In genomic region chr11:28107726-28108618, GRCh38 we compare ENCODE assay signal across 8 cellular contexts. TPM values are rescaled to one million over a fixed set of nuclear protein-coding genes. Genes with fewer than 3 reads are reported as not detected.
DNase-seq lines count a peak whose midpoint lies in the region; TF ChIP-seq lines count a peak whose summit lies in the region.

Gene KIF18A (minus strand): TSS chr11:28108156. CDS start chr11:28097947, 10,209 bp downstream.
Gene METTL15 (plus strand): TSS chr11:28108388. CDS start chr11:28113335, 4,947 bp downstream.

- peaks cover 6% of the 10 kb centered on the region; the same call in 1 of the 2 replicates for H3K79me2 ChIP-seq in H9 (ENCODE audit: insufficient read depth, low read length)
- peaks cover 58% of the 10 kb centered on the region for H3K79me2 ChIP-seq in neural cell (replicated peaks; ENCODE audit: insufficient read depth, low read length)

- no peak within 1 kb of the TSS for H3K23ac ChIP-seq in H9 (ENCODE audit: insufficient read length, low read depth, low read length)

- H2BK15ac ChIP-seq in H9 (ENCODE audit: low read depth, low read length), result no peak within 1 kb of the TSS

- TF ChIP-seq EP300 in neural cell (conservative IDR thresholded peaks at IDR 0.05; ENCODE audit: poor library complexity, severe bottlenecking) (peak; percentile 80), stomach (IDR thresholded peaks at IDR 0.05) (no peak)

- H2BK20ac ChIP-seq in H9 (ENCODE audit: low read depth, low read length, poor library complexity, severe bottlenecking), result no peak within 1 kb of the TSS

- H3K4me1 ChIP-seq in H9 (ENCODE audit: insufficient read depth, low read length), result no peaks in the 10 kb centered on the region
- H3K4me1 ChIP-seq in stomach, result peaks cover 14 to 52% (median 43%) of the 10 kb centered on the region in 4 donors

- peak within 1 kb of the TSS; percentile 84 for H3K18ac ChIP-seq in H9 (ENCODE audit: insufficient read length, low read depth, low read length)

- H3K4me1 Mint-ChIP-seq in H9, result peaks cover 34 to 40% of the 10 kb centered on the region in 2 experiments

- H4K91ac ChIP-seq in H9 (ENCODE audit: insufficient read length, low read depth, low read length), result no peak within 1 kb of the TSS

- H3K4me2 ChIP-seq in H9 (ENCODE audit: insufficient read depth, insufficient read length, low read length) (peak within 1 kb of the TSS; percentile 77), neural cell (ENCODE audit: low read length) (peak within 1 kb of the TSS; percentile 63)

- WGBS in H9 (ENCODE audit: extremely low coverage, insufficient read length, low lambda C conversion rate), result no CpG with 5 or more reads among the region's 38 CpGs
- WGBS in stomach, 5 donors, result 0 to 1% (median 0%) methylated on average over 14 to 38 of the region's 38 CpGs

- H3K23me2 ChIP-seq in H9 (ENCODE audit: insufficient read length, low read depth, low read length, poor library complexity, severe bottlenecking), result peaks cover 7% of the 10 kb centered on the region

- DNase-seq in ELR (ENCODE audit: low read depth) (peak; percentile 98), H9 (peak; percentile 100), MG63 (peak; percentile 100), SHP77 treated with DMSO at 0.1 percent for 48 hours (lab: John Stamatoyannopoulos, UW) (peak; percentile 82), fibroblast of the conjunctiva (ENCODE audit: low read depth) (peak; percentile 99), stomach (peak; percentile 100)
- DNase-seq in activated effector memory CD4-positive, alpha-beta T cell treated with anti-CD3 and anti-CD28 coated beads, Interleukin-2, amount 50 U/mL, for 16 hours, result peak; percentile 99

- H2AFZ ChIP-seq in H9 (ENCODE audit: low read length), result no peak within 1 kb of the TSS
- peak within 1 kb of the TSS; percentile 62 for H2AFZ ChIP-seq in neural cell (ENCODE audit: low read depth, low read length)

- no peaks in the 10 kb centered on the region for H3K79me1 ChIP-seq in H9 (ENCODE audit: insufficient read depth, low read depth, low read length, poor library complexity, severe bottlenecking)

- no peak within 1 kb of the TSS for H2BK12ac ChIP-seq in H9 (ENCODE audit: insufficient read length, low read depth, low read length)

- no peak within 1 kb of the TSS for H2AK5ac ChIP-seq in H9 (ENCODE audit: insufficient read length, low read length)

- H3K27ac Mint-ChIP-seq in H9, result peak within 1 kb of the TSS; percentile 99 to 100 (median 99)

- no peak within 1 kb of the TSS for H4K5ac ChIP-seq in H9 (ENCODE audit: insufficient read length, low read depth, low read length)

- TF ChIP-seq POLR2A in stomach (IDR thresholded peaks at IDR 0.05), result peak in 1 of 4 donors; percentile 13

- H4K20me1 ChIP-seq in H9 (ENCODE audit: control insufficient read depth, insufficient read depth, insufficient read length) (no peaks in the 10 kb centered on the region), neural cell (ENCODE audit: insufficient read depth) (no peaks in the 10 kb centered on the region)

- peak; percentile 48 for TF ChIP-seq RAD21 in neural cell (conservative IDR thresholded peaks at IDR 0.05)

- H3K9me3 Mint-ChIP-seq in H9, result no peaks in the 10 kb centered on the region

- H3K9me3 ChIP-seq in H9 (ENCODE audit: control insufficient read depth, low read depth, low read length) (no peaks in the 10 kb centered on the region), MG63 (no peaks in the 10 kb centered on the region), neural cell (ENCODE audit: low read length) (no peaks in the 10 kb centered on the region), stomach (no peaks in the 10 kb centered on the region)

- H3K36me3 ChIP-seq in MG63 (peaks cover under 1% of the 10 kb centered on the region; the same call in 1 of the 2 replicates), neural cell (ENCODE audit: insufficient read depth, low read length) (no peaks in the 10 kb centered on the region), stomach (no peaks in the 10 kb centered on the region)

- no peak within 1 kb of the TSS for H3T11ph ChIP-seq in H9 (ENCODE audit: low read length)

- no peak within 1 kb of the TSS for H4K8ac ChIP-seq in H9 (replicated peaks; ENCODE audit: insufficient read length, low read depth, low read length)

- no peak within 1 kb of the TSS for H2BK120ac ChIP-seq in H9 (ENCODE audit: low read depth, low read length, poor library complexity, severe bottlenecking)

- H3F3A ChIP-seq in neural cell (ENCODE audit: insufficient read depth, low read length, poor library complexity, severe bottlenecking), result no peaks in the 10 kb centered on the region

- H3K4me3 Mint-ChIP-seq in H9, result peak within 1 kb of the TSS; percentile 97 to 99

- H3K4ac ChIP-seq in H9 (ENCODE audit: low read depth, low read length), result no peak within 1 kb of the TSS; the same call in 1 of the 2 replicates

- H3K27ac ChIP-seq in H9 (ENCODE audit: insufficient read length, low read depth, low read length), result no peak within 1 kb of the TSS
- H3K27ac ChIP-seq in neural cell (ENCODE audit: low read length), result no peak within 1 kb of the TSS
- peak within 1 kb of the TSS; percentile 83 to 91 (median 88) for H3K27ac ChIP-seq in stomach

- H3K27me3 ChIP-seq in H9 (ENCODE audit: insufficient read depth, low read length) (no peaks in the 10 kb centered on the region), MG63 (no peaks in the 10 kb centered on the region), neural cell (ENCODE audit: insufficient read depth, low read depth, low read length) (no peaks in the 10 kb centered on the region), stomach (no peaks in the 10 kb centered on the region)

- H3K4me3 ChIP-seq in MG63 (peak within 1 kb of the TSS; percentile 85), neural cell (ENCODE audit: low read length) (peak within 1 kb of the TSS; percentile 69), stomach (peak within 1 kb of the TSS; percentile 55 to 65 (median 62))

- H3K27me3 Mint-ChIP-seq in H9 (ENCODE audit: low read depth), result no peaks in the 10 kb centered on the region

- H3K36me3 Mint-ChIP-seq in H9 (ENCODE audit: insufficient read depth in 1 of 3, low read depth in 3 of 3), result no peaks in the 10 kb centered on the region; a peak in 1 of 7 replicates

- no peaks in the 10 kb centered on the region for H3K9me2 ChIP-seq in neural cell (ENCODE audit: insufficient read depth, low read length)

- H3K9ac ChIP-seq in H9 (ENCODE audit: extremely low read depth, insufficient read length, low read length) (peak within 1 kb of the TSS; percentile 83), neural cell (ENCODE audit: low read length) (peak within 1 kb of the TSS; percentile 63)

- intact Hi-C loops in stomach (cut with DNase I; ENCODE audit: low total_unique reads), result no loop called here

- no peak within 1 kb of the TSS for H2BK5ac ChIP-seq in H9 (ENCODE audit: insufficient read length, low read length)

- TF ChIP-seq CTCF in H9 (conservative IDR thresholded peaks at IDR 0.05), result no peak
- TF ChIP-seq CTCF in neural cell (IDR thresholded peaks at IDR 0.05; ENCODE audit: poor library complexity, severe bottlenecking), result peak; percentile 18
- no peak for TF ChIP-seq CTCF in stomach (IDR thresholded peaks at IDR 0.05)

- H3K14ac ChIP-seq in H9 (ENCODE audit: insufficient read depth, low read length), result peak within 1 kb of the TSS; percentile 72; the same call in 1 of the 2 replicates

- H3K56ac ChIP-seq in H9 (ENCODE audit: insufficient read length, low read depth, low read length), result no peak within 1 kb of the TSS

TF ChIP-seq in neural cell, 6 proteins besides CTCF, POLR2A, EP300 and RAD21:
- no peak for TF ChIP-seq REST (IDR thresholded peaks at IDR 0.05; ENCODE audit: borderline replicate concordance)
- peak; percentile 46 for TF ChIP-seq SMC3 (conservative IDR thresholded peaks at IDR 0.05; ENCODE audit: poor library complexity)
- TF ChIP-seq EZH2 (IDR thresholded peaks at IDR 0.05; ENCODE audit: borderline replicate concordance, insufficient read depth, low read length, poor library complexity, severe bottlenecking), result no peak
- TF ChIP-seq MXI1 (conservative IDR thresholded peaks at IDR 0.05; ENCODE audit: poor library complexity, severe bottlenecking), result peak; percentile 98
- TF ChIP-seq POLR2AphosphoS5 (IDR thresholded peaks at IDR 0.05), result peak; percentile 75

RNA-seq across cellular contexts. Expression of gene KIF18A, which starts in this region (rescaled TPM):
- total RNA-seq in H9 (2021) (25.3 and 25.9 TPM in 2 replicates), stomach (1 to 10 TPM in 3 of 5 donors, under 1 TPM in 2; 0.29 to 3.7 (median 2.3) TPM)
- 12.4 and 41.3 TPM in 2 replicates for total RNA-seq in MG63 (2014; rRNA removed; shearing (Covaris generic); ENCODE audit: low replicate concordance)
- polyA plus RNA-seq in neural cell (0.48 and 0.83 TPM in 2 replicates), stomach (1 to 10 TPM in 1 of 3 donors, under 1 TPM in 2; 0.31 to 1.4 (median 0.75) TPM)
- polyA minus RNA-seq in neural cell, result 3.7 and 4.7 TPM in 2 replicates

RNA-seq across cellular contexts. Expression of gene METTL15, which starts in this region (rescaled TPM):
- total RNA-seq in H9 (2021) (9.1 and 9.9 TPM in 2 replicates), stomach (10 to 100 TPM in 4 of 5 donors, under 1 TPM in 1; 0.58 to 21.7 (median 12.7) TPM)
- 14.4 and 20.6 TPM in 2 replicates for total RNA-seq in MG63 (2014; rRNA removed; shearing (Covaris generic); ENCODE audit: low replicate concordance)
- polyA plus RNA-seq in neural cell (6.6 and 10.2 TPM in 2 replicates), stomach (1 to 10 TPM; 3.1 to 4.7 (median 4.5) TPM)
- polyA minus RNA-seq in neural cell, result 17.2 and 17.3 TPM in 2 replicates

Comparison
In these comparisons a context has a peak if more than half of its experiments do, and no peak if none do; other contexts are left out.
1. H3K27ac ChIP-seq: peak in stomach (5 of 5); none in H9 (single experiment) and neural cell (single experiment).
2. Peak in every context shown above with its lines, with median percentiles within 50 percentile points of each other: DNase-seq and H3K4me3 ChIP-seq.